Comparison of ENCODE assay signal across 9 cellular contexts in the genomic region with DNA sequence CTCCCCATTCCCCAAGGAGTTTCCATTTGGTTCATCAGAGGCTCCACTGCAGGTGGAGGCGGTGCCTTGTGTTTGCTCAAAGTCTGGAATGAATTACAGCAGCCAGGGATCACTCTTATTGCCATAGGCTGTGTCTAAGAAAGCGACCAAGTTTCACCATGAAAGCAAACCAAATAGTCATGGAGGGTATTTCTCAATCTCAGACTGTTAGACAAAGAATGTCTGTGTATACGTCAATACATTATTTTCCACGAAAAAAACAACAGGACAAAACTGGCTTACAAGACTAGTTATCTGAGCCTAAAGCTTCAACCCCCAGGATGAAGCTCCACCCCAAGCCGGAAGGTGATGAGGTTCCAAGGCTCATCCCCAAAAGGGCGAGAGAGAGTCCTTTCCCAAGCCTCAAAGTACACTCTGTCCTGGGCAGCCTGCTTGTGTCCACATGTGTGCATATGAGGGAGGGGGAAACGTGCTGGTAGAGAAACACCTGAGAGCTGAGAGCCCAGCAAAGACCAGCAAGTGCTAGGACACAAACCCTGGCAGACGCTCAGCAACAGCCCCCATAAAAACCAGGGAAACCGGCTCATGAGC. TPM values are rescaled to one million over a fixed set of nuclear protein-coding genes. Genes with fewer than 3 reads are reported as not detected.
DNase-seq lines count a peak whose midpoint lies in the region; ATAC-seq and TF ChIP-seq lines count a peak whose summit lies in the region.
"Had no signal": no experiment of that assay in that cellular context is flagged by ENCODE, and none has a peak within 500 bp of the region (broad histone marks: within the 10 kb centered on the region; RNA-seq: fewer than 3 reads in every experiment).

No MANE protein-coding gene starts in this region.

- no peak for DNase-seq in CD4-positive, alpha-beta T cell
- no peak for DNase-seq in OCI-LY7 (ENCODE audit: low spot score)
- DNase-seq in esophagus squamous epithelium (lab: John Stamatoyannopoulos, UW): no peak
- no peak for DNase-seq in stimulated activated CD4-positive, alpha-beta T cell treated with anti-CD3 and anti-CD28 coated beads, Interleukin-4, amount 100 ng/mL, for 24 hours
- DNase-seq: NK-92 treated with Interleukin-12 subunit alpha and Interleukin-12 subunit beta, amount 100 ng/mL, for 24 hours had no signal

- peak in 2 of 4 donors; percentile 11 to 21 for TF ChIP-seq POLR2A in esophagus squamous epithelium (IDR thresholded peaks at IDR 0.05)

- H3K9ac ChIP-seq in parathyroid adenoma: no peak overlapping the region

- H3K79me2 ChIP-seq in OCI-LY7 (ENCODE audit: insufficient read depth, low read depth, low read length) (peaks cover 90% of the 10 kb centered on the region), parathyroid adenoma (peaks cover 29% of the 10 kb centered on the region)

- peaks cover 86% of the 10 kb centered on the region for H3K4me1 Mint-ChIP-seq in CD4-positive, alpha-beta T cell (ENCODE audit: low read depth)

- H3K4me3 Mint-ChIP-seq in CD4-positive, alpha-beta T cell: peak overlapping the region; percentile 69

- no peak for ATAC-seq in CD4-positive, alpha-beta T cell (ENCODE audit: poor library complexity)
- ATAC-seq in activated CD4-positive, CD25-positive, alpha-beta regulatory T cell treated with anti-CD3 and anti-CD28 coated beads, Interleukin-2, amount 50 U/mL, for 24 hours: no peak
- ATAC-seq in HG02610 (IDR thresholded peaks at IDR 0.05; ENCODE audit: unreplicated experiment): no peak
- ATAC-seq in GM18498 (IDR thresholded peaks at IDR 0.05; ENCODE audit: unreplicated experiment): no peak

- no peaks in the 10 kb centered on the region for H3K9me2 ChIP-seq in OCI-LY7 (ENCODE audit: insufficient read depth, low read length)

- no peaks in the 10 kb centered on the region for H3K27me3 Mint-ChIP-seq in CD4-positive, alpha-beta T cell

- no peak for TF ChIP-seq CTCF in CD4-positive, alpha-beta T cell (IDR thresholded peaks at IDR 0.05)
- no peak for TF ChIP-seq CTCF in OCI-LY7 (conservative IDR thresholded peaks at IDR 0.05; ENCODE audit: low read length)
- TF ChIP-seq CTCF in esophagus squamous epithelium (IDR thresholded peaks at IDR 0.05): no peak
- TF ChIP-seq CTCF in parathyroid adenoma (IDR thresholded peaks at IDR 0.05): no peak

- POLR2A ChIA-PET in CD4-positive, alpha-beta T cell (lab: Charles Lee): interaction anchor here (1.5 kb wide), 1 partner anchor 12 kb away, joined by 3 read pairs; no protein-coding TSS in a partner anchor
- POLR2A ChIA-PET in OCI-LY7 (lab: Charles Lee): interaction anchor here (2.4 to 3.2 kb wide), 2 partner anchors 11 to 18 kb away, joined by 5 to 15 read pairs; no protein-coding TSS in a partner anchor

- no TSS peak for BruUV-seq in OCI-LY7 (replicated peaks; lab: Mats Ljungman, UMichigan)

- no peaks in the 10 kb centered on the region for H3K9me3 ChIP-seq in CD4-positive, alpha-beta T cell (ENCODE audit: control insufficient read depth, low read length)
- H3K9me3 ChIP-seq in OCI-LY7 (ENCODE audit: low read length) (no peaks in the 10 kb centered on the region), esophagus squamous epithelium (no peaks in the 10 kb centered on the region), parathyroid adenoma (ENCODE audit: control insufficient read depth, low read length) (no peaks in the 10 kb centered on the region)

- H3K9me3 Mint-ChIP-seq in CD4-positive, alpha-beta T cell: no peaks in the 10 kb centered on the region

- intact Hi-C loops in CD4-positive, alpha-beta T cell (cut with DNase I, micrococcal nuclease): loop anchor here (10.0 kb wide), 3 partner anchors 48 to 608 kb away; a partner anchor contains a TSS
- intact Hi-C loops in OCI-LY7 (cut with micrococcal nuclease; ENCODE audit: unreplicated experiment) (no loop called here), esophagus squamous epithelium (cut with DNase I) (no loop called here)

- peak overlapping the region; percentile 56 for H3K27ac ChIP-seq in CD4-positive, alpha-beta T cell (ENCODE audit: low read depth, low read length)
- H3K27ac ChIP-seq in OCI-LY7 (ENCODE audit: low read depth, low read length, poor library complexity, severe bottlenecking) (no peak overlapping the region), esophagus squamous epithelium (peak overlapping the region; percentile 90 to 99 (median 98)), parathyroid adenoma (peak overlapping the region; percentile 95)

- 31 to 47% methylated on average over 4 to 9 of the region's 9 CpGs for WGBS in esophagus squamous epithelium, 2 donors

- H3K4me3 ChIP-seq in OCI-LY7 (ENCODE audit: low read depth, low read length, poor library complexity, severe bottlenecking) (no peak overlapping the region), esophagus squamous epithelium (peak overlapping the region in 3 of 4 donors; percentile 86 to 97 (median 87)), parathyroid adenoma (ENCODE audit: low read depth, low read length) (peak overlapping the region; percentile 93)

- H3K4me1 ChIP-seq in OCI-LY7 (ENCODE audit: insufficient read depth, low read length, poor library complexity, severe bottlenecking): peaks cover 82% of the 10 kb centered on the region
- H3K4me1 ChIP-seq in esophagus squamous epithelium: peaks cover 76 to 90% (median 81%) of the 10 kb centered on the region in 3 donors
- peaks cover 35% of the 10 kb centered on the region for H3K4me1 ChIP-seq in parathyroid adenoma

- no peaks in the 10 kb centered on the region for H3K36me3 ChIP-seq in OCI-LY7 (ENCODE audit: insufficient read depth, low read length)
- H3K36me3 ChIP-seq in esophagus squamous epithelium: no peaks in the 10 kb centered on the region
- no peaks in the 10 kb centered on the region for H3K36me3 ChIP-seq in parathyroid adenoma (ENCODE audit: control insufficient read depth, insufficient read depth, low read length)

- H3K4me2 ChIP-seq in OCI-LY7 (ENCODE audit: low read length) (peak overlapping the region; percentile 97; the same call in 1 of the 2 replicates), parathyroid adenoma (ENCODE audit: low read length) (peak overlapping the region; percentile 78)

- H4K20me1 ChIP-seq in OCI-LY7 (ENCODE audit: insufficient read depth, low read length): peaks cover 14% of the 10 kb centered on the region; the same call in 1 of the 2 replicates

- CTCF ChIA-PET in CD4-positive, alpha-beta T cell (lab: Charles Lee): no interaction called here
- CTCF ChIA-PET in OCI-LY7 (lab: Charles Lee; ENCODE audit: unreplicated experiment): no interaction called here

- H3K36me3 Mint-ChIP-seq in CD4-positive, alpha-beta T cell (ENCODE audit: low read depth): no peaks in the 10 kb centered on the region

- no peak overlapping the region for H2AFZ ChIP-seq in OCI-LY7 (ENCODE audit: low read length)
- H2AFZ ChIP-seq in parathyroid adenoma: no peak overlapping the region

- H3K27ac Mint-ChIP-seq in CD4-positive, alpha-beta T cell: peak overlapping the region; percentile 97

- no peaks in the 10 kb centered on the region for H3K27me3 ChIP-seq in CD4-positive, alpha-beta T cell (ENCODE audit: control insufficient read depth, insufficient read depth, low read length)
- H3K27me3 ChIP-seq in esophagus squamous epithelium (no peaks in the 10 kb centered on the region), parathyroid adenoma (ENCODE audit: control insufficient read depth, insufficient read depth, low read length) (no peaks in the 10 kb centered on the region)

RNA-seq across cellular contexts. Expression of a gene that starts 4.3 kb away (rescaled TPM):
- 10 to 100 TPM; 74.7 to 77.0 TPM for total RNA-seq in CD4-positive, alpha-beta T cell
- total RNA-seq in OCI-LY7 (2014; rRNA removed; shearing (Covaris generic)): 8.1 and 12.8 TPM in 2 replicates
- total RNA-seq in OCI-LY7 (2022) (38.7 and 43.7 TPM in 2 replicates), esophagus squamous epithelium (10 to 100 TPM; 42.3 to 60.4 (median 47.9) TPM)

Comparison
In these comparisons a context has a peak if more than half of its experiments do, and no peak if none do; other contexts are left out.
1. intact Hi-C loops: an anchor here in CD4-positive, alpha-beta T cell (10.0 kb wide); none called in OCI-LY7 and esophagus squamous epithelium.